18 cellular contexts compared by ENCODE assay signal in genomic region chr16:89079434-89079833, GRCh38. TPM values are rescaled to one million over a fixed set of nuclear protein-coding genes. Genes with fewer than 3 reads are reported as not detected.
DNase-seq lines count a peak whose midpoint lies in the region; ATAC-seq and TF ChIP-seq lines count a peak whose summit lies in the region.
"Had no signal": no experiment of that assay in that cellular context is flagged by ENCODE, and none has a peak within 500 bp of the region (broad histone marks: within the 10 kb centered on the region; RNA-seq: fewer than 3 reads in every experiment).

No MANE protein-coding gene starts in this region.

- no peak overlapping the region for H3K4me2 ChIP-seq in neural progenitor cell
- H3K4me2 ChIP-seq: A549 had no signal

- H3K27me3 ChIP-seq in neural progenitor cell: no peaks in the 10 kb centered on the region
- H3K27me3 ChIP-seq: BLaER1 treated with 17β-estradiol and CSF1 and Interleukin-3, amounts not matched to agents 10 nM and 100 nM had no signal

- no peaks in the 10 kb centered on the region for H3K9me3 Mint-ChIP-seq in activated naive CD4-positive, alpha-beta T cell treated with anti-CD3 and anti-CD28 coated beads, Interleukin-2, amount 50 U/mL, for 24 hours
- peaks cover 10% of the 10 kb centered on the region for H3K9me3 Mint-ChIP-seq in neural progenitor cell
- H3K9me3 Mint-ChIP-seq in stimulated activated memory B cell treated with anti-CD40 and anti-IgM and Interleukin-4, amounts not matched to agents 10 μg/mL and 1 μg/mL and 100 μg/mL, for 72 hours: no peaks in the 10 kb centered on the region
- H3K9me3 Mint-ChIP-seq: CD4-positive, alpha-beta T cell; CD8-positive, alpha-beta T cell had no signal

- H3K27ac ChIP-seq in neural progenitor cell: no peak overlapping the region
- H3K27ac ChIP-seq: 22Rv1; A549; BLaER1 treated with 17β-estradiol and CSF1 and Interleukin-3, amounts not matched to agents 10 nM and 100 nM; C4-2B had no signal

- H3K36me3 ChIP-seq in neural progenitor cell: no peaks in the 10 kb centered on the region
- H3K36me3 ChIP-seq: BLaER1 treated with 17β-estradiol and CSF1 and Interleukin-3, amounts not matched to agents 10 nM and 100 nM had no signal

- H3K27ac Mint-ChIP-seq in activated naive CD4-positive, alpha-beta T cell treated with anti-CD3 and anti-CD28 coated beads, Interleukin-2, amount 50 U/mL, for 24 hours: peak overlapping the region; percentile 17
- H3K27ac Mint-ChIP-seq in neural progenitor cell: peak overlapping the region; percentile 62
- peak overlapping the region; percentile 20 for H3K27ac Mint-ChIP-seq in stimulated activated memory B cell treated with anti-CD40 and anti-IgM and Interleukin-4, amounts not matched to agents 10 μg/mL and 1 μg/mL and 100 μg/mL, for 72 hours
- H3K27ac Mint-ChIP-seq: B cell; CD4-positive, alpha-beta T cell; CD8-positive, alpha-beta T cell had no signal

- no peak for ATAC-seq in stimulated activated memory B cell treated with anti-CD40 and anti-IgM and Interleukin-4, amounts not matched to agents 10 μg/mL and 1 μg/mL and 100 μg/mL, for 72 hours
- ATAC-seq in sciatic nerve: no peak
- ATAC-seq: CD8-positive, alpha-beta T cell had no signal

- no peak overlapping the region for H3K4me3 Mint-ChIP-seq in activated naive CD4-positive, alpha-beta T cell treated with anti-CD3 and anti-CD28 coated beads, Interleukin-2, amount 50 U/mL, for 24 hours
- H3K4me3 Mint-ChIP-seq in neural progenitor cell: no peak overlapping the region
- H3K4me3 Mint-ChIP-seq in stimulated activated memory B cell treated with anti-CD40 and anti-IgM and Interleukin-4, amounts not matched to agents 10 μg/mL and 1 μg/mL and 100 μg/mL, for 72 hours: no peak overlapping the region
- H3K4me3 Mint-ChIP-seq: B cell; CD4-positive, alpha-beta T cell; CD8-positive, alpha-beta T cell had no signal

- no peaks in the 10 kb centered on the region for H3K36me3 Mint-ChIP-seq in activated naive CD4-positive, alpha-beta T cell treated with anti-CD3 and anti-CD28 coated beads, Interleukin-2, amount 50 U/mL, for 24 hours
- no peaks in the 10 kb centered on the region for H3K36me3 Mint-ChIP-seq in neural progenitor cell
- H3K36me3 Mint-ChIP-seq in stimulated activated memory B cell treated with anti-CD40 and anti-IgM and Interleukin-4, amounts not matched to agents 10 μg/mL and 1 μg/mL and 100 μg/mL, for 72 hours: no peaks in the 10 kb centered on the region
- H3K36me3 Mint-ChIP-seq: CD8-positive, alpha-beta T cell had no signal

- H3K27me3 Mint-ChIP-seq in activated naive CD4-positive, alpha-beta T cell treated with anti-CD3 and anti-CD28 coated beads, Interleukin-2, amount 50 U/mL, for 24 hours: no peaks in the 10 kb centered on the region
- peaks cover 11% of the 10 kb centered on the region for H3K27me3 Mint-ChIP-seq in neural progenitor cell (ENCODE audit: insufficient read depth, low read depth)
- no peaks in the 10 kb centered on the region for H3K27me3 Mint-ChIP-seq in stimulated activated memory B cell treated with anti-CD40 and anti-IgM and Interleukin-4, amounts not matched to agents 10 μg/mL and 1 μg/mL and 100 μg/mL, for 72 hours
- H3K27me3 Mint-ChIP-seq: B cell; CD4-positive, alpha-beta T cell had no signal

- no peaks in the 10 kb centered on the region for H4K20me1 ChIP-seq in neural progenitor cell (ENCODE audit: low read depth)
- H4K20me1 ChIP-seq: BLaER1 treated with 17β-estradiol and CSF1 and Interleukin-3, amounts not matched to agents 10 nM and 100 nM had no signal

- no peak for DNase-seq in activated naive CD4-positive, alpha-beta T cell (lab: John Stamatoyannopoulos, UW)
- no peak for DNase-seq in neural progenitor cell (ENCODE audit: low spot score)
- DNase-seq in foreskin melanocyte: no peak
- no peak for DNase-seq in sciatic nerve (ENCODE audit: low spot score)
- DNase-seq: AML-193; Caco-2; Calu3; CD4-positive, alpha-beta T cell; CD8-positive, alpha-beta T cell; DMS79 treated with DMSO at 0.1 percent for 48 hours; GF-D8 had no signal

- H3K9ac ChIP-seq in neural progenitor cell: no peak overlapping the region
- H3K9ac ChIP-seq: BLaER1 treated with 17β-estradiol and CSF1 and Interleukin-3, amounts not matched to agents 10 nM and 100 nM had no signal

- no peaks in the 10 kb centered on the region for H3K4me1 ChIP-seq in neural progenitor cell
- H3K4me1 ChIP-seq: A549, Caco-2 had no signal

- no peak overlapping the region for H3K4me3 ChIP-seq in neural progenitor cell
- H3K4me3 ChIP-seq: A549; BLaER1 treated with 17β-estradiol and CSF1 and Interleukin-3, amounts not matched to agents 10 nM and 100 nM had no signal

- no peaks in the 10 kb centered on the region for H3K79me2 ChIP-seq in neural progenitor cell (ENCODE audit: low read depth)

- H3K4me1 Mint-ChIP-seq in activated naive CD4-positive, alpha-beta T cell treated with anti-CD3 and anti-CD28 coated beads, Interleukin-2, amount 50 U/mL, for 24 hours: peaks cover 2% of the 10 kb centered on the region
- H3K4me1 Mint-ChIP-seq in neural progenitor cell: peaks cover 2% of the 10 kb centered on the region
- H3K4me1 Mint-ChIP-seq in stimulated activated memory B cell treated with anti-CD40 and anti-IgM and Interleukin-4, amounts not matched to agents 10 μg/mL and 1 μg/mL and 100 μg/mL, for 72 hours: peaks cover 2% of the 10 kb centered on the region

- H3F3A ChIP-seq in neural progenitor cell (ENCODE audit: low read depth): peaks cover 18% of the 10 kb centered on the region

- no peaks in the 10 kb centered on the region for H3K9me3 ChIP-seq in neural progenitor cell (ENCODE audit: low read depth)

- H2AFZ ChIP-seq in neural progenitor cell (replicated peaks): no peak overlapping the region

- TF ChIP-seq CTCF in neural progenitor cell (IDR thresholded peaks at IDR 0.05): no peak

- intact Hi-C loops in sciatic nerve (cut with DNase I): no loop called here

RNA-seq across cellular contexts. Expression of gene ACSF3, which starts 14.2 kb away (rescaled TPM):
- total RNA-seq in neural progenitor cell (ENCODE audit: low replicate concordance) (14.5 and 25.9 TPM in 2 replicates), sciatic nerve (41.1 TPM)
